In the genomic region with DNA sequence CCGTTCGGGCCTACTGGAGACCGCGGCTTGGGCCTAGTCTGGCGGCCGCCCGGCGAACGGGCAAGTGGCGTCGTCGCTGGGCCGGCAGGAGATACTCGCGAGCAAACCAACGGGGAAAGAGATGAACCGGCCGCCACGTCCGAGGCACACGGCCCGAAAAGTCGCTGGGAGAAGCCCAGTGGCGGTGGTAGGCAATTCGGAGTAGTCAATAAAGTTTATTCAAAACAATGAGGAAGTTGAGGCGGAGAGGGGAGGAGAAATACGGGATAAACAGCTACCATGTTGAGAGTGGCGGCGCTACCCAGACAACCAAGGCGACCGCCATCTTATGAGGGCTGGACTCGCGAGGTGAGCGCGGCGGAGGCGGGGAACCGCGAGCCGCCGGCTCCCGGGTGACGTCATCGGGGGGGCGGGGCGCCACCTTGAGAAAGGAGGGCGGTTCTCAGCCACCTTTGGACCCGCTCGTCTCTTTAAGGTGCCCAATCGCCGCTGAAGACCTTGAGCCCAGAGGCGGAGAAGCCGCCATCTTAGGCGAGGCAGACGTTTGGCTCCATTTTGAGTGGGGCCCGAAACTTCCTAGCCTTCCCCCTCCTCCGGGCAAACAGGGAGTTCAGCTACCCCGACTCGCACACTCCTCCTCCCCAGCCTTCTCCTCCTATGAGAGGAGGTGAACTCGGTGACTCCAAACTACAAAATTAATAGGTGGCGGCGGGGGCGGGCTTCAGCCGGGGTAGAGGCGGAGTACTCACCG, we compare ENCODE assay signal across 8 cellular contexts.
DNase-seq lines count a peak whose midpoint lies in the region; ATAC-seq and TF ChIP-seq lines count a peak whose summit lies in the region.

A gene (minus strand): TSS at position 348 of the 751 bp plus-strand sequence. CDS start 1,745 bp downstream, outside the sequence.

- peaks cover 22% of the 10 kb centered on the region for H3K4me1 Mint-ChIP-seq in central memory CD8-positive, alpha-beta T cell

- DNase-seq in AG09309 (ENCODE audit: low read depth) (peak; percentile 65), NCI-H446 treated with DMSO at 0.1 percent for 48 hours (lab: John Stamatoyannopoulos, UW) (peak; percentile 90), inferior parietal cortex (ENCODE audit: extremely low spot score) (peak; percentile 83), smooth muscle cell of the brain vasculature (ENCODE audit: low read depth, low spot score) (peak; percentile 82)
- peak; percentile 84 to 92 for DNase-seq in central memory CD8-positive, alpha-beta T cell (ENCODE audit: low spot score in 2 of 2)

- peak within 1 kb of the TSS; percentile 91 for H3K4me3 Mint-ChIP-seq in central memory CD8-positive, alpha-beta T cell

- peaks cover 30% of the 10 kb centered on the region for H3K36me3 Mint-ChIP-seq in central memory CD8-positive, alpha-beta T cell (ENCODE audit: insufficient read depth)

- H3K4me3 ChIP-seq in AG09309 (ENCODE audit: control insufficient read depth, low read depth, low read length), result peak within 1 kb of the TSS; percentile 60

- ATAC-seq in GM19043 (IDR thresholded peaks at IDR 0.05; ENCODE audit: low read depth, unreplicated experiment) (peak; percentile 77), HG03378 (IDR thresholded peaks at IDR 0.05; ENCODE audit: unreplicated experiment) (peak; percentile 87)
- ATAC-seq in activated CD4-positive, CD25-positive, alpha-beta regulatory T cell treated with anti-CD3 and anti-CD28 coated beads, Interleukin-2, amount 50 U/mL, for 24 hours, result peak; percentile 89 to 92
- peak; percentile 88 for ATAC-seq in central memory CD8-positive, alpha-beta T cell (replicated peaks; ENCODE audit: extremely low read depth, poor library complexity, severe bottlenecking)

- no peak for TF ChIP-seq CTCF in AG09309 (IDR thresholded peaks at IDR 0.05; ENCODE audit: control insufficient read depth, insufficient read depth, low read depth, low read length, missing control alignments)

- H3K9me3 Mint-ChIP-seq in central memory CD8-positive, alpha-beta T cell, result no peaks in the 10 kb centered on the region

- peak within 1 kb of the TSS; percentile 94 for H3K27ac Mint-ChIP-seq in central memory CD8-positive, alpha-beta T cell (ENCODE audit: low read depth)

- H3K27me3 Mint-ChIP-seq in central memory CD8-positive, alpha-beta T cell, result no peaks in the 10 kb centered on the region

Comparison
In these comparisons a context has a peak if more than half of its experiments do, and no peak if none do; other contexts are left out.
1. Peak in every context shown above with its lines: DNase-seq, ATAC-seq and H3K4me3 ChIP-seq.